ENCODE assay signal across 8 cellular contexts in genomic region chr2:86621290-86621943, GRCh38. TPM values are rescaled to one million over a fixed set of nuclear protein-coding genes. Genes with fewer than 3 reads are reported as not detected.
A peak's percentile ranks its signal among the peaks of the same experiment; 100 is the strongest.
DNase-seq lines count a peak whose midpoint lies in the region; ATAC-seq, FAIRE-seq and TF ChIP-seq lines count a peak whose summit lies in the region.

No MANE protein-coding gene starts in this region.

- peaks cover 20% of the 10 kb centered on the region for H3K4me1 ChIP-seq in OCI-LY7 (ENCODE audit: insufficient read depth, low read length, poor library complexity, severe bottlenecking)
- no peaks in the 10 kb centered on the region; a peak in 1 of 7 replicates for H3K4me1 ChIP-seq in H1 (replicated peaks in 1 of 4; ENCODE audit: control insufficient read depth in 3 of 4, insufficient read depth in 4 of 4, low read length in 3 of 4)
- no peaks in the 10 kb centered on the region for H3K4me1 ChIP-seq in mesendoderm (ENCODE audit: control insufficient read depth, low read depth, low read length)

- H2AFZ ChIP-seq in OCI-LY7 (ENCODE audit: low read length) (peak overlapping the region; percentile 82; the same call in 1 of the 2 replicates), H1 (ENCODE audit: low read length) (no peak overlapping the region)

- H2BK5ac ChIP-seq in H1 (ENCODE audit: low read depth, low read length) (no peak overlapping the region), mesendoderm (ENCODE audit: low read length) (no peak overlapping the region)

- no peak for TF ChIP-seq RAD21 in H1 (IDR thresholded peaks at IDR 0.05 in 1 of 2, conservative IDR thresholded peaks at IDR 0.05 in 1 of 2; ENCODE audit: low read depth in 2 of 2, low read length in 2 of 2)

- CTCF ChIA-PET in OCI-LY7 (lab: Charles Lee; ENCODE audit: unreplicated experiment) (no interaction called here), H1 (lab: Charles Lee; ENCODE audit: partially characterized antibody) (interaction anchor here (1.7 to 1.8 kb wide), 2 partner anchors 11 to 57 kb away, joined by 4 to 5 read pairs; no protein-coding TSS in a partner anchor)

- H3K79me1 ChIP-seq in H1 (ENCODE audit: low read depth, low read length) (no peaks in the 10 kb centered on the region; the same call in 1 of the 2 replicates), mesendoderm (ENCODE audit: low read length) (no peaks in the 10 kb centered on the region)

- TF ChIP-seq POLR2A in H1 (IDR thresholded peaks at IDR 0.05; ENCODE audit: control extremely low read depth in 1 of 2, low read depth in 2 of 2, low read length in 2 of 2), result no peak

- no peak overlapping the region for H3K56ac ChIP-seq in H1 (replicated peaks; ENCODE audit: insufficient read length, low read depth, low read length)
- H3K56ac ChIP-seq in mesendoderm (ENCODE audit: low read length), result no peak overlapping the region

- H3K9me2 ChIP-seq in OCI-LY7 (ENCODE audit: insufficient read depth, low read length), result no peaks in the 10 kb centered on the region

- DNase-seq in GM12864 (ENCODE audit: low read depth) (no peak), OCI-LY7 (ENCODE audit: low spot score) (peak; percentile 22), H1 (ENCODE audit: low read depth in 1 of 2, low spot score in 2 of 2) (no peak), retinal pigment epithelial cell (ENCODE audit: low read depth) (no peak), GM10266 (ENCODE audit: extremely low spot score) (no peak), mesendoderm (no peak), T1000 (lab: John Stamatoyannopoulos, UW) (no peak)

- H3K18ac ChIP-seq in H1 (ENCODE audit: extremely low read depth, low read length) (no peak overlapping the region), mesendoderm (ENCODE audit: low read length) (no peak overlapping the region)

- no peak for TF ChIP-seq EP300 in H1 (IDR thresholded peaks at IDR 0.05; ENCODE audit: borderline replicate concordance in 1 of 2, low read depth in 2 of 2, low read length in 2 of 2)

- H4K8ac ChIP-seq in H1 (ENCODE audit: extremely low read depth, insufficient read depth, low read length) (no peak overlapping the region), mesendoderm (ENCODE audit: low read depth, low read length) (no peak overlapping the region)

- H3K36me3 ChIP-seq in OCI-LY7 (ENCODE audit: insufficient read depth, low read length), result peaks cover 35% of the 10 kb centered on the region
- peaks cover 0 to 5% (median 0%) of the 10 kb centered on the region in 4 experiments; a peak in 1 of 8 replicates for H3K36me3 ChIP-seq in H1 (ENCODE audit: control insufficient read depth in 2 of 4, insufficient read depth in 4 of 4, low read length in 3 of 4)
- no peaks in the 10 kb centered on the region for H3K36me3 ChIP-seq in mesendoderm (ENCODE audit: control insufficient read depth, insufficient read depth, low read length)

- H3K79me2 ChIP-seq in OCI-LY7 (ENCODE audit: insufficient read depth, low read depth, low read length) (peaks cover 35% of the 10 kb centered on the region), H1 (ENCODE audit: control insufficient read depth in 1 of 2, insufficient read depth in 2 of 2, low read length in 2 of 2) (peaks cover 0 to 13% of the 10 kb centered on the region in 2 experiments; a peak in 2 of 4 replicates), mesendoderm (ENCODE audit: control insufficient read depth, insufficient read depth, low read length) (no peaks in the 10 kb centered on the region)

- no peak overlapping the region for H2AK5ac ChIP-seq in H1 (ENCODE audit: low read depth, low read length)
- H2AK5ac ChIP-seq in mesendoderm (ENCODE audit: low read length), result no peak overlapping the region

- H3K27ac ChIP-seq in OCI-LY7 (ENCODE audit: low read depth, low read length, poor library complexity, severe bottlenecking) (peak overlapping the region; percentile 9), H1 (ENCODE audit: low read depth, low read length) (no peak overlapping the region), mesendoderm (ENCODE audit: low read depth, low read length) (no peak overlapping the region)

- H3K4me3 ChIP-seq in GM12864 (ENCODE audit: low read depth, low read length) (peak overlapping the region; percentile 97), OCI-LY7 (ENCODE audit: low read depth, low read length, poor library complexity, severe bottlenecking) (peak overlapping the region; percentile 94), H1 (ENCODE audit: extremely low read depth in 1 of 4, insufficient read depth in 2 of 4, low read depth in 3 of 4, low read length in 4 of 4) (peak overlapping the region in 2 of 4 experiments; percentile 17 to 99; a peak in 5 of 8 replicates), retinal pigment epithelial cell (ENCODE audit: low read length) (peak overlapping the region; percentile 87), mesendoderm (ENCODE audit: low read length) (no peak overlapping the region)

- no peak overlapping the region for H4K91ac ChIP-seq in H1 (replicated peaks; ENCODE audit: insufficient read length, low read length)

- H4K5ac ChIP-seq in H1 (ENCODE audit: insufficient read length, low read depth, low read length) (no peak overlapping the region), mesendoderm (ENCODE audit: low read length) (no peak overlapping the region)

- FAIRE-seq in H1 (lab: Jason Lieb, UNC), result no peak

- no peaks in the 10 kb centered on the region for H3K9me3 ChIP-seq in OCI-LY7 (ENCODE audit: low read length)
- H3K9me3 ChIP-seq in H1 (ENCODE audit: insufficient read depth in 2 of 2, low read depth in 1 of 2, low read length in 1 of 2), result no peaks in the 10 kb centered on the region

- H3K4ac ChIP-seq in H1 (replicated peaks; ENCODE audit: insufficient read length, low read depth, low read length) (no peak overlapping the region), mesendoderm (ENCODE audit: low read depth, low read length) (no peak overlapping the region)

- no peak overlapping the region for H2BK20ac ChIP-seq in H1 (ENCODE audit: low read length)

- ATAC-seq in HG02642 (IDR thresholded peaks at IDR 0.05; ENCODE audit: poor library complexity, unreplicated experiment), result no peak

- TF ChIP-seq CTCF in GM12864 (IDR thresholded peaks at IDR 0.05; ENCODE audit: low read depth, low read length, missing control alignments) (peak; percentile 8), OCI-LY7 (conservative IDR thresholded peaks at IDR 0.05; ENCODE audit: low read length) (peak; percentile 26; the same call in 1 of the 2 replicates), H1 (IDR thresholded peaks at IDR 0.05; ENCODE audit: control extremely low read depth in 1 of 3, insufficient read depth in 1 of 3, low read depth in 1 of 3, low read length in 3 of 3) (no peak), retinal pigment epithelial cell (conservative IDR thresholded peaks at IDR 0.05; ENCODE audit: low read depth, low read length) (no peak), GM10266 (IDR thresholded peaks at IDR 0.05; ENCODE audit: control insufficient read depth, insufficient read depth, low read depth, missing control alignments) (no peak)

- H2BK12ac ChIP-seq in H1 (ENCODE audit: low read depth, low read length), result no peak overlapping the region

- H3K14ac ChIP-seq in H1 (ENCODE audit: insufficient read length), result no peak overlapping the region

- H4K20me1 ChIP-seq in OCI-LY7 (ENCODE audit: insufficient read depth, low read length), result no peaks in the 10 kb centered on the region
- H4K20me1 ChIP-seq in H1 (replicated peaks in 1 of 2; ENCODE audit: control insufficient read depth in 1 of 2, insufficient read depth in 2 of 2, low read length in 2 of 2), result peaks cover 0 to 2% of the 10 kb centered on the region in 2 experiments

- TSS peak; percentile 43 for BruUV-seq in OCI-LY7 (replicated peaks; lab: Mats Ljungman, UMichigan)

- WGBS in H1 (ENCODE audit: extremely low coverage in 1 of 2, insufficient coverage in 1 of 2, insufficient read length in 1 of 2, insufficient replicate concordance in 2 of 2, low coverage in 1 of 2, low lambda C conversion rate in 2 of 2, missing lambda C conversion rate in 1 of 2), 2 experiments, result 82% methylated on average over 6 of the region's 6 CpGs; no CpG with 5 or more reads in 1 of the 2 experiments
- WGBS in mesendoderm (ENCODE audit: extremely low coverage, insufficient coverage, low lambda C conversion rate), result no CpG with 5 or more reads among the region's 6 CpGs

- H3K27me3 ChIP-seq in H1 (replicated peaks in 1 of 4; ENCODE audit: control insufficient read depth in 3 of 4, extremely low read depth in 1 of 4, insufficient read depth in 3 of 4, low read length in 3 of 4) (peaks cover 0 to 1% (median 0%) of the 10 kb centered on the region in 4 experiments; a peak in 1 of 7 replicates), mesendoderm (ENCODE audit: insufficient read depth, low read length, poor library complexity) (no peaks in the 10 kb centered on the region)

- H3K9ac ChIP-seq in H1 (replicated peaks in 1 of 4; ENCODE audit: extremely low read depth in 1 of 4, low read depth in 3 of 4, low read length in 3 of 4) (no peak overlapping the region; a peak in 1 of 7 replicates), mesendoderm (ENCODE audit: low read length) (no peak overlapping the region)

- intact Hi-C loops in OCI-LY7 (cut with micrococcal nuclease; ENCODE audit: unreplicated experiment), result loop anchor here (5.0 kb wide), 2 partner anchors 514 to 584 kb away; partner anchors contain the start of genes POLR1A and PTCD3

- H3K4me2 ChIP-seq in OCI-LY7 (ENCODE audit: low read length) (peak overlapping the region; percentile 89), H1 (ENCODE audit: insufficient read depth in 1 of 2, low read depth in 2 of 2, low read length in 2 of 2) (peak overlapping the region; percentile 76 to 98), mesendoderm (ENCODE audit: low read length) (no peak overlapping the region)

- H2BK120ac ChIP-seq in H1 (replicated peaks; ENCODE audit: low read depth, low read length) (no peak overlapping the region), mesendoderm (ENCODE audit: low read depth, low read length) (no peak overlapping the region)

- POLR2A ChIA-PET in OCI-LY7 (lab: Charles Lee), result interaction anchor here (0.6 to 1.6 kb wide), 4 partner anchors 11 to 348 kb away, joined by 4 to 7 read pairs (median 4); no protein-coding TSS in a partner anchor
- POLR2A ChIA-PET in H1 (lab: Charles Lee; ENCODE audit: partially characterized antibody), result interaction anchor here (1.7 kb wide), 1 partner anchor 16 kb away, joined by 7 read pairs; no protein-coding TSS in a partner anchor

- H3K23ac ChIP-seq in H1 (ENCODE audit: insufficient read length) (no peak overlapping the region), mesendoderm (ENCODE audit: low read length) (no peak overlapping the region)

- peaks cover 10% of the 10 kb centered on the region; the same call in 1 of the 2 replicates for H3K23me2 ChIP-seq in H1 (ENCODE audit: low read depth, low read length)

- H2BK15ac ChIP-seq in H1 (ENCODE audit: low read length) (no peak overlapping the region), mesendoderm (replicated peaks; ENCODE audit: low read depth) (no peak overlapping the region)

RNA-seq across cellular contexts. Expression of gene RNF103, which starts 2.2 kb away (rescaled TPM):
- total RNA-seq in OCI-LY7 (2014; rRNA removed; shearing (Covaris generic)), result 11.8 and 12.9 TPM in 2 replicates
- 17.2 and 18.4 TPM in 2 replicates for total RNA-seq in OCI-LY7 (2022)
- 6.0 and 7.4 TPM in 2 replicates for total RNA-seq in H1 (2021; fragmentation: NEBNext Ultra II Directional; extraction: Animal tissue kit (Norgen Biotek cat#: 25700))
- polyA plus RNA-seq in H1 (2011; rRNA removed), result 2.7 and 3.3 TPM in 2 replicates
- polyA plus RNA-seq in H1 (2011; cell fraction: cytosol; rRNA removed), result 3.8 TPM
- polyA plus RNA-seq in H1 (2011; cell fraction: nucleus; rRNA removed), result 2.9 TPM
- 3.1 to 4.6 TPM (median 3.5 TPM) in 4 replicates for polyA plus RNA-seq in H1 (2012, experiment 1 of 2)
- polyA plus RNA-seq in H1 (2012, experiment 2 of 2), result 0.68 TPM
- polyA plus RNA-seq in H1 (2013, experiment 1 of 2), result 6.9 TPM
- polyA plus RNA-seq in H1 (2013, experiment 2 of 2), result 6.7 TPM
- polyA minus RNA-seq in H1 (2011; rRNA and poly(A)+ RNA removed), result 4.1 and 4.5 TPM in 2 replicates
- 4.3 TPM for polyA minus RNA-seq in H1 (2011; cell fraction: cytosol; rRNA and poly(A)+ RNA removed)
- polyA minus RNA-seq in H1 (2011; cell fraction: nucleus; rRNA and poly(A)+ RNA removed), result 13.5 TPM
- polyA plus RNA-seq in mesendoderm (2013, experiment 1 of 2), result 4.3 TPM
- polyA plus RNA-seq in mesendoderm (2013, experiment 2 of 2), result 4.2 TPM

RNA-seq across cellular contexts. Expression of gene CHMP3, which starts 58.2 kb away (rescaled TPM):
- 8.5 and 12.8 TPM in 2 replicates for total RNA-seq in OCI-LY7 (2014; rRNA removed; shearing (Covaris generic))
- 23.0 and 27.2 TPM in 2 replicates for total RNA-seq in OCI-LY7 (2022)
- 21.7 and 21.9 TPM in 2 replicates for total RNA-seq in H1 (2021; fragmentation: NEBNext Ultra II Directional; extraction: Animal tissue kit (Norgen Biotek cat#: 25700))
- 7.9 and 11.7 TPM in 2 replicates for polyA plus RNA-seq in H1 (2011; rRNA removed)
- polyA plus RNA-seq in H1 (2011; cell fraction: cytosol; rRNA removed), result 18.9 TPM
- 8.1 TPM for polyA plus RNA-seq in H1 (2011; cell fraction: nucleus; rRNA removed)
- 22.2 to 26.1 TPM (median 24.3 TPM) in 4 replicates for polyA plus RNA-seq in H1 (2012, experiment 1 of 2)
- 5.0 TPM for polyA plus RNA-seq in H1 (2012, experiment 2 of 2)
- polyA plus RNA-seq in H1 (2013, experiment 1 of 2), result 13.5 TPM
- 15.6 TPM for polyA plus RNA-seq in H1 (2013, experiment 2 of 2)
- 15.0 and 24.8 TPM in 2 replicates for polyA minus RNA-seq in H1 (2011; rRNA and poly(A)+ RNA removed)
- 5.4 TPM for polyA minus RNA-seq in H1 (2011; cell fraction: cytosol; rRNA and poly(A)+ RNA removed)
- 9.8 TPM for polyA minus RNA-seq in H1 (2011; cell fraction: nucleus; rRNA and poly(A)+ RNA removed)
- 22.3 TPM for polyA plus RNA-seq in mesendoderm (2013, experiment 1 of 2)
- polyA plus RNA-seq in mesendoderm (2013, experiment 2 of 2), result 22.1 TPM

Comparison
In these comparisons a context has a peak if more than half of its experiments do, and no peak if none do; other contexts are left out.
1. CTCF ChIP-seq: peak in GM12864 (single experiment) and OCI-LY7 (single experiment); none in H1 (0 of 3), retinal pigment epithelial cell (single experiment) and GM10266 (single experiment).